In genomic region chr4:141636077-141636770, GRCh38 we compare ENCODE assay signal across 1 cellular context.
A peak's percentile ranks its signal among the peaks of the same experiment; 100 is the strongest.
TF ChIP-seq lines count a peak whose summit lies in the region.

Gene IL15, plus strand, starts transcription at chr4:141636583. Its CDS starts 82,882 bp downstream, at chr4:141719465.

TF ChIP-seq in GM12878, 131 proteins besides CTCF, POLR2A, EP300 and RAD21 (continued from another document):
- TF ChIP-seq ASH2L (IDR thresholded peaks at IDR 0.05; ENCODE audit: borderline replicate concordance, low read depth): peak; percentile 99
- TF ChIP-seq TBL1XR1 (IDR thresholded peaks at IDR 0.05; ENCODE audit: low read depth, low read length): 0 out of 2 replicates have a peak, but pooled peaks have one; percentile 15
- no peak for TF ChIP-seq ZNF24 (IDR thresholded peaks at IDR 0.05)
- 0 out of 2 replicates have a peak, but pooled peaks have one; percentile 52 for TF ChIP-seq TCF12 (IDR thresholded peaks at IDR 0.05; ENCODE audit: low read depth, low read length)
- TF ChIP-seq CREB1 (IDR thresholded peaks at IDR 0.05; ENCODE audit: low read depth): peak; percentile 39; the same call in 1 of the 2 replicates
- no peak for TF ChIP-seq MYC (IDR thresholded peaks at IDR 0.05; ENCODE audit: insufficient read depth, insufficient read length, insufficient replicate concordance, low read length, severe bottlenecking)
- peak; percentile 88 for TF ChIP-seq PKNOX1 (IDR thresholded peaks at IDR 0.05)
- no peak for TF ChIP-seq RB1 (IDR thresholded peaks at IDR 0.05; ENCODE audit: borderline replicate concordance)
- no peak for TF ChIP-seq ZNF274 (IDR thresholded peaks at IDR 0.05; ENCODE audit: insufficient read depth, insufficient read length)
- no peak for TF ChIP-seq ZNF217 (IDR thresholded peaks at IDR 0.05)
